In genomic region chr12:49534122-49534521, GRCh38 we compare ENCODE assay signal across 1 cellular context. TPM values are rescaled to one million over a fixed set of nuclear protein-coding genes. Genes with fewer than 3 reads are reported as not detected.
"Had no signal": no experiment of that assay in that cellular context is flagged by ENCODE, and none has a peak within 500 bp of the region (broad histone marks: within the 10 kb centered on the region; RNA-seq: fewer than 3 reads in every experiment).

No MANE protein-coding gene starts in this region.

RNA-seq across cellular contexts. Expression of gene KCNH3, which starts 4.7 kb away (rescaled TPM):
- total RNA-seq: osteoblast had no signal
